Comparison of ENCODE assay signal across 1 cellular context in the genomic region with DNA sequence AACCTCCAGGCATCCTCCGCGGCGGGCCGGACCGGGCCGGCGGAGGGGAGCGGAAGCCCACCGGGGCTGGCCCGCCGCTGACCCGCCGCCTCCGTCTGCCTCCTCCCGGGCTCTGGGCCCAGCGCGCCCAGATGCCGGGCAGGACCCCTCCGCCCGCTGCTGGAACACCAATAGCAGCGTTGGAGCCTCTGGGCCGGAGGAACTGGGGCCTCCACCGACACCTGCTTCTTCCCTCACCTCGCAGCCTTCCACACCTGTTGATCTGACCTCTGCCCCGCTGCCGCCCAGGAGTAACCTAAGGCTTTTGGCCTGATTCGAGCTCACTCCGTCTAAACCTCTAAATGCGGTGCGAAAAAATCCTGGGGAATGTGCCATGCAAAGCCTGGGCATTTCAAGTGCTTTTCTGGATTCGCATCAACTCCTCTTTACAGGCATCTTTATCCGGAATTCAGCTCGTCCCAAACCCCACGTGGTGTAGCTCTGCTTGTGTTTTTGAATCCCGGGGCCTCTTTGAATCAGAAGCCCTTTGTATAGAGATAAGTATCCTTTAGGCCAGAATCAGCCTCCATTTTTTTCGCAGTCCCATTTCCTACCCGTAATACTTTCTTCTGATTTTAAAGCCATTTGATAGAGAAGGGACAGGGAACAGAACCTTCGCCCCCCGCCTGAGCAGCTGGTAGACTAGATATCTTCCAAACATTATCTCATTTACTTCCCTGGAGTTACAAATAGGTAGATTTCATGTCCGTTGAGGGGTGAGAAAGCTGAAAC.
TF ChIP-seq lines count a peak whose summit lies in the region.

No MANE protein-coding gene starts in this region.

TF ChIP-seq in HepG2, 621 proteins besides CTCF, POLR2A, EP300 and RAD21 (continued from another document and continues in another):
- TF ChIP-seq, protein P1, sequence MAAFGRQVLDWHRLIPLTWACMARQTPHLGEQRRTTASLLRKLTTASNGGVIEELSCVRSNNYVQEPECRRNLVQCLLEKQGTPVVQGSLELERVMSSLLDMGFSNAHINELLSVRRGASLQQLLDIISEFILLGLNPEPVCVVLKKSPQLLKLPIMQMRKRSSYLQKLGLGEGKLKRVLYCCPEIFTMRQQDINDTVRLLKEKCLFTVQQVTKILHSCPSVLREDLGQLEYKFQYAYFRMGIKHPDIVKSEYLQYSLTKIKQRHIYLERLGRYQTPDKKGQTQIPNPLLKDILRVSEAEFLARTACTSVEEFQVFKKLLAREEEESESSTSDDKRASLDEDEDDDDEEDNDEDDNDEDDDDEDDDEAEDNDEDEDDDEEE (CRISPR knock-in tag; IDR thresholded peaks at IDR 0.05), result no peak
- TF ChIP-seq ZNF775 (CRISPR knock-in tag; IDR thresholded peaks at IDR 0.05; ENCODE audit: borderline replicate concordance) (no peak), GTF2F1 (IDR thresholded peaks at IDR 0.05; ENCODE audit: low read length) (no peak), ZMAT3 (CRISPR knock-in tag; conservative IDR thresholded peaks at IDR 0.05) (0 out of 2 replicates have a peak, but pooled peaks have one; percentile 46), PRPF4 (IDR thresholded peaks at IDR 0.05; ENCODE audit: low read depth, low read length, poor library complexity, severe bottlenecking) (no peak), ZSCAN22 (CRISPR knock-in tag; IDR thresholded peaks at IDR 0.05) (no peak), SIN3A (IDR thresholded peaks at IDR 0.05; ENCODE audit: borderline replicate concordance, low read depth, low read length) (peak; percentile 13; the same call in 1 of the 2 replicates), ZNF782 (CRISPR knock-in tag; IDR thresholded peaks at IDR 0.05; ENCODE audit: borderline replicate concordance) (no peak), SOX5 (CRISPR knock-in tag; IDR thresholded peaks at IDR 0.05; ENCODE audit: borderline replicate concordance) (no peak), NKX3-1 (CRISPR knock-in tag; IDR thresholded peaks at IDR 0.05) (no peak), ZNF441 (CRISPR knock-in tag; IDR thresholded peaks at IDR 0.05; ENCODE audit: borderline replicate concordance) (no peak; the same call in 1 of the 2 replicates), FOXJ3 (CRISPR knock-in tag; IDR thresholded peaks at IDR 0.05; ENCODE audit: borderline replicate concordance) (no peak), PAWR (CRISPR knock-in tag; IDR thresholded peaks at IDR 0.05; ENCODE audit: borderline replicate concordance) (no peak), ZNF556 (CRISPR knock-in tag; IDR thresholded peaks at IDR 0.05; ENCODE audit: borderline replicate concordance) (no peak; the same call in 1 of the 2 replicates), CEBPG (CRISPR knock-in tag; IDR thresholded peaks at IDR 0.05) (no peak), ZSCAN30 (CRISPR knock-in tag; IDR thresholded peaks at IDR 0.05) (peak; percentile 60; the same call in 1 of the 2 replicates), MEIS2 (CRISPR knock-in tag; IDR thresholded peaks at IDR 0.05) (peak; percentile 75; the same call in 1 of the 2 replicates), ZZZ3 (CRISPR knock-in tag; IDR thresholded peaks at IDR 0.05; ENCODE audit: borderline replicate concordance) (no peak), NR3C1 (CRISPR knock-in tag; IDR thresholded peaks at IDR 0.05) (no peak), KDM5B (CRISPR knock-in tag; IDR thresholded peaks at IDR 0.05; ENCODE audit: borderline replicate concordance) (no peak), CHD2 (IDR thresholded peaks at IDR 0.05; ENCODE audit: low read depth, low read length) (no peak), ATF7 (IDR thresholded peaks at IDR 0.05) (no peak), ATF7 (CRISPR knock-in tag; IDR thresholded peaks at IDR 0.05) (no peak), NFYB (CRISPR knock-in tag; IDR thresholded peaks at IDR 0.05) (no peak), RXRB (CRISPR knock-in tag; IDR thresholded peaks at IDR 0.05; ENCODE audit: borderline replicate concordance) (0 out of 2 replicates have a peak, but pooled peaks have one; percentile 6), MAFK (conservative IDR thresholded peaks at IDR 0.05 in 1 of 2, IDR thresholded peaks at IDR 0.05 in 1 of 2; ENCODE audit: low read length in 2 of 2) (no peak), NFKB2 (CRISPR knock-in tag; IDR thresholded peaks at IDR 0.05; ENCODE audit: borderline replicate concordance) (0 out of 2 replicates have a peak, but pooled peaks have one; percentile 45), EZH2 (conservative IDR thresholded peaks at IDR 0.05; ENCODE audit: low read depth, low read length) (no peak), NFIC (IDR thresholded peaks at IDR 0.05; ENCODE audit: low read length) (no peak), HOXA7 (CRISPR knock-in tag; IDR thresholded peaks at IDR 0.05) (no peak), ZNF577 (CRISPR knock-in tag; IDR thresholded peaks at IDR 0.05; ENCODE audit: borderline replicate concordance, low read depth) (no peak), CCDC6 (CRISPR knock-in tag; IDR thresholded peaks at IDR 0.05) (no peak), ZNF839 (CRISPR knock-in tag; IDR thresholded peaks at IDR 0.05; ENCODE audit: borderline replicate concordance) (no peak), ZNF678 (CRISPR knock-in tag; IDR thresholded peaks at IDR 0.05) (no peak), KDM3A (CRISPR knock-in tag; IDR thresholded peaks at IDR 0.05; ENCODE audit: low read depth) (no peak), ZFY (CRISPR knock-in tag; IDR thresholded peaks at IDR 0.05) (peak; percentile 89), ZNF549 (CRISPR knock-in tag; IDR thresholded peaks at IDR 0.05) (no peak), ZNF282 (IDR thresholded peaks at IDR 0.05; ENCODE audit: partially characterized antibody) (no peak)
- TF ChIP-seq, protein P2, sequence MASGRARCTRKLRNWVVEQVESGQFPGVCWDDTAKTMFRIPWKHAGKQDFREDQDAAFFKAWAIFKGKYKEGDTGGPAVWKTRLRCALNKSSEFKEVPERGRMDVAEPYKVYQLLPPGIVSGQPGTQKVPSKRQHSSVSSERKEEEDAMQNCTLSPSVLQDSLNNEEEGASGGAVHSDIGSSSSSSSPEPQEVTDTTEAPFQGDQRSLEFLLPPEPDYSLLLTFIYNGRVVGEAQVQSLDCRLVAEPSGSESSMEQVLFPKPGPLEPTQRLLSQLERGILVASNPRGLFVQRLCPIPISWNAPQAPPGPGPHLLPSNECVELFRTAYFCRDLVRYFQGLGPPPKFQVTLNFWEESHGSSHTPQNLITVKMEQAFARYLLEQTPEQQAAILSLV (CRISPR knock-in tag; IDR thresholded peaks at IDR 0.05; ENCODE audit: borderline replicate concordance), result no peak
- TF ChIP-seq, protein P3, sequence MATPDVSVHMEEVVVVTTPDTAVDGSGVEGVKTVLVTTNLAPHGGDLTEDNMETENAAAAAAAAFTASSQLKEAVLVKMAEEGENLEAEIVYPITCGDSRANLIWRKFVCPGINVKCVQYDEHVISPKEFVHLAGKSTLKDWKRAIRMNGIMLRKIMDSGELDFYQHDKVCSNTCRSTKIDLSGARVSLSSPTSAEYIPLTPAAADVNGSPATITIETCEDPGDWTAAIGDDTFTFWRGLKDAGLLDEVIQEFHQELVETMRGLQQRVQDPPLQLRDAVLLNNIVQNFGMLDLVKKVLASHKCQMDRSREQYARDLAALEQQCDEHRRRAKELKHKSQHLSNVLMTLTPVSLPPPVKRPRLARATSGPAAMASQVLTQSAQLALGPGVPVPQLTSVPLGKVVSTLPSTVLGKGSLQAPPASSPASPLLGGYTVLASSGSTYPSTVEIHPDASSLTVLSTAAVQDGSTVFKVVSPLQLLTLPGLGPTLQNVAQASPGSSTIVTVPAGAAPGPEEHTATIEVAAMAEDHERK (CRISPR knock-in tag; IDR thresholded peaks at IDR 0.05; ENCODE audit: low read depth), result no peak
- TF ChIP-seq, protein P4, sequence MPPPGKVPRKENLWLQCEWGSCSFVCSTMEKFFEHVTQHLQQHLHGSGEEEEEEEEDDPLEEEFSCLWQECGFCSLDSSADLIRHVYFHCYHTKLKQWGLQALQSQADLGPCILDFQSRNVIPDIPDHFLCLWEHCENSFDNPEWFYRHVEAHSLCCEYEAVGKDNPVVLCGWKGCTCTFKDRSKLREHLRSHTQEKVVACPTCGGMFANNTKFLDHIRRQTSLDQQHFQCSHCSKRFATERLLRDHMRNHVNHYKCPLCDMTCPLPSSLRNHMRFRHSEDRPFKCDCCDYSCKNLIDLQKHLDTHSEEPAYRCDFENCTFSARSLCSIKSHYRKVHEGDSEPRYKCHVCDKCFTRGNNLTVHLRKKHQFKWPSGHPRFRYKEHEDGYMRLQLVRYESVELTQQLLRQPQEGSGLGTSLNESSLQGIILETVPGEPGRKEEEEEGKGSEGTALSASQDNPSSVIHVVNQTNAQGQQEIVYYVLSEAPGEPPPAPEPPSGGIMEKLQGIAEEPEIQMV (CRISPR knock-in tag; IDR thresholded peaks at IDR 0.05; ENCODE audit: low read depth), result no peak
- TF ChIP-seq, protein P5, sequence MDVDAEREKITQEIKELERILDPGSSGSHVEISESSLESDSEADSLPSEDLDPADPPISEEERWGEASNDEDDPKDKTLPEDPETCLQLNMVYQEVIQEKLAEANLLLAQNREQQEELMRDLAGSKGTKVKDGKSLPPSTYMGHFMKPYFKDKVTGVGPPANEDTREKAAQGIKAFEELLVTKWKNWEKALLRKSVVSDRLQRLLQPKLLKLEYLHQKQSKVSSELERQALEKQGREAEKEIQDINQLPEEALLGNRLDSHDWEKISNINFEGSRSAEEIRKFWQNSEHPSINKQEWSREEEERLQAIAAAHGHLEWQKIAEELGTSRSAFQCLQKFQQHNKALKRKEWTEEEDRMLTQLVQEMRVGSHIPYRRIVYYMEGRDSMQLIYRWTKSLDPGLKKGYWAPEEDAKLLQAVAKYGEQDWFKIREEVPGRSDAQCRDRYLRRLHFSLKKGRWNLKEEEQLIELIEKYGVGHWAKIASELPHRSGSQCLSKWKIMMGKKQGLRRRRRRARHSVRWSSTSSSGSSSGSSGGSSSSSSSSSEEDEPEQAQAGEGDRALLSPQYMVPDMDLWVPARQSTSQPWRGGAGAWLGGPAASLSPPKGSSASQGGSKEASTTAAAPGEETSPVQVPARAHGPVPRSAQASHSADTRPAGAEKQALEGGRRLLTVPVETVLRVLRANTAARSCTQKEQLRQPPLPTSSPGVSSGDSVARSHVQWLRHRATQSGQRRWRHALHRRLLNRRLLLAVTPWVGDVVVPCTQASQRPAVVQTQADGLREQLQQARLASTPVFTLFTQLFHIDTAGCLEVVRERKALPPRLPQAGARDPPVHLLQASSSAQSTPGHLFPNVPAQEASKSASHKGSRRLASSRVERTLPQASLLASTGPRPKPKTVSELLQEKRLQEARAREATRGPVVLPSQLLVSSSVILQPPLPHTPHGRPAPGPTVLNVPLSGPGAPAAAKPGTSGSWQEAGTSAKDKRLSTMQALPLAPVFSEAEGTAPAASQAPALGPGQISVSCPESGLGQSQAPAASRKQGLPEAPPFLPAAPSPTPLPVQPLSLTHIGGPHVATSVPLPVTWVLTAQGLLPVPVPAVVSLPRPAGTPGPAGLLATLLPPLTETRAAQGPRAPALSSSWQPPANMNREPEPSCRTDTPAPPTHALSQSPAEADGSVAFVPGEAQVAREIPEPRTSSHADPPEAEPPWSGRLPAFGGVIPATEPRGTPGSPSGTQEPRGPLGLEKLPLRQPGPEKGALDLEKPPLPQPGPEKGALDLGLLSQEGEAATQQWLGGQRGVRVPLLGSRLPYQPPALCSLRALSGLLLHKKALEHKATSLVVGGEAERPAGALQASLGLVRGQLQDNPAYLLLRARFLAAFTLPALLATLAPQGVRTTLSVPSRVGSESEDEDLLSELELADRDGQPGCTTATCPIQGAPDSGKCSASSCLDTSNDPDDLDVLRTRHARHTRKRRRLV (CRISPR knock-in tag; IDR thresholded peaks at IDR 0.05), result no peak
- TF ChIP-seq, protein P6, sequence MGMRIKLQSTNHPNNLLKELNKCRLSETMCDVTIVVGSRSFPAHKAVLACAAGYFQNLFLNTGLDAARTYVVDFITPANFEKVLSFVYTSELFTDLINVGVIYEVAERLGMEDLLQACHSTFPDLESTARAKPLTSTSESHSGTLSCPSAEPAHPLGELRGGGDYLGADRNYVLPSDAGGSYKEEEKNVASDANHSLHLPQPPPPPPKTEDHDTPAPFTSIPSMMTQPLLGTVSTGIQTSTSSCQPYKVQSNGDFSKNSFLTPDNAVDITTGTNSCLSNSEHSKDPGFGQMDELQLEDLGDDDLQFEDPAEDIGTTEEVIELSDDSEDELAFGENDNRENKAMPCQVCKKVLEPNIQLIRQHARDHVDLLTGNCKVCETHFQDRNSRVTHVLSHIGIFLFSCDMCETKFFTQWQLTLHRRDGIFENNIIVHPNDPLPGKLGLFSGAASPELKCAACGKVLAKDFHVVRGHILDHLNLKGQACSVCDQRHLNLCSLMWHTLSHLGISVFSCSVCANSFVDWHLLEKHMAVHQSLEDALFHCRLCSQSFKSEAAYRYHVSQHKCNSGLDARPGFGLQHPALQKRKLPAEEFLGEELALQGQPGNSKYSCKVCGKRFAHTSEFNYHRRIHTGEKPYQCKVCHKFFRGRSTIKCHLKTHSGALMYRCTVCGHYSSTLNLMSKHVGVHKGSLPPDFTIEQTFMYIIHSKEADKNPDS (CRISPR knock-in tag; IDR thresholded peaks at IDR 0.05), result no peak
- TF ChIP-seq, protein P7, sequence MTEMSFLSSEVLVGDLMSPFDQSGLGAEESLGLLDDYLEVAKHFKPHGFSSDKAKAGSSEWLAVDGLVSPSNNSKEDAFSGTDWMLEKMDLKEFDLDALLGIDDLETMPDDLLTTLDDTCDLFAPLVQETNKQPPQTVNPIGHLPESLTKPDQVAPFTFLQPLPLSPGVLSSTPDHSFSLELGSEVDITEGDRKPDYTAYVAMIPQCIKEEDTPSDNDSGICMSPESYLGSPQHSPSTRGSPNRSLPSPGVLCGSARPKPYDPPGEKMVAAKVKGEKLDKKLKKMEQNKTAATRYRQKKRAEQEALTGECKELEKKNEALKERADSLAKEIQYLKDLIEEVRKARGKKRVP (CRISPR knock-in tag; IDR thresholded peaks at IDR 0.05), result no peak
- TF ChIP-seq, protein P8, sequence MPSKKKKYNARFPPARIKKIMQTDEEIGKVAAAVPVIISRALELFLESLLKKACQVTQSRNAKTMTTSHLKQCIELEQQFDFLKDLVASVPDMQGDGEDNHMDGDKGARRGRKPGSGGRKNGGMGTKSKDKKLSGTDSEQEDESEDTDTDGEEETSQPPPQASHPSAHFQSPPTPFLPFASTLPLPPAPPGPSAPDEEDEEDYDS (CRISPR knock-in tag; IDR thresholded peaks at IDR 0.05), result no peak
- TF ChIP-seq, protein P9, sequence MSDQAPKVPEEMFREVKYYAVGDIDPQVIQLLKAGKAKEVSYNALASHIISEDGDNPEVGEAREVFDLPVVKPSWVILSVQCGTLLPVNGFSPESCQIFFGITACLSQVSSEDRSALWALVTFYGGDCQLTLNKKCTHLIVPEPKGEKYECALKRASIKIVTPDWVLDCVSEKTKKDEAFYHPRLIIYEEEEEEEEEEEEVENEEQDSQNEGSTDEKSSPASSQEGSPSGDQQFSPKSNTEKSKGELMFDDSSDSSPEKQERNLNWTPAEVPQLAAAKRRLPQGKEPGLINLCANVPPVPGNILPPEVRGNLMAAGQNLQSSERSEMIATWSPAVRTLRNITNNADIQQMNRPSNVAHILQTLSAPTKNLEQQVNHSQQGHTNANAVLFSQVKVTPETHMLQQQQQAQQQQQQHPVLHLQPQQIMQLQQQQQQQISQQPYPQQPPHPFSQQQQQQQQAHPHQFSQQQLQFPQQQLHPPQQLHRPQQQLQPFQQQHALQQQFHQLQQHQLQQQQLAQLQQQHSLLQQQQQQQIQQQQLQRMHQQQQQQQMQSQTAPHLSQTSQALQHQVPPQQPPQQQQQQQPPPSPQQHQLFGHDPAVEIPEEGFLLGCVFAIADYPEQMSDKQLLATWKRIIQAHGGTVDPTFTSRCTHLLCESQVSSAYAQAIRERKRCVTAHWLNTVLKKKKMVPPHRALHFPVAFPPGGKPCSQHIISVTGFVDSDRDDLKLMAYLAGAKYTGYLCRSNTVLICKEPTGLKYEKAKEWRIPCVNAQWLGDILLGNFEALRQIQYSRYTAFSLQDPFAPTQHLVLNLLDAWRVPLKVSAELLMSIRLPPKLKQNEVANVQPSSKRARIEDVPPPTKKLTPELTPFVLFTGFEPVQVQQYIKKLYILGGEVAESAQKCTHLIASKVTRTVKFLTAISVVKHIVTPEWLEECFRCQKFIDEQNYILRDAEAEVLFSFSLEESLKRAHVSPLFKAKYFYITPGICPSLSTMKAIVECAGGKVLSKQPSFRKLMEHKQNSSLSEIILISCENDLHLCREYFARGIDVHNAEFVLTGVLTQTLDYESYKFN (CRISPR knock-in tag; conservative IDR thresholded peaks at IDR 0.05), result no peak; the same call in 1 of the 2 replicates
